2 cellular contexts compared by ENCODE assay signal in genomic region chr22:26134654-26135330, GRCh38.
TF ChIP-seq lines count a peak whose summit lies in the region.

No MANE protein-coding gene starts in this region.

TF ChIP-seq in HepG2, 621 proteins besides CTCF, POLR2A, EP300 and RAD21:
- TF ChIP-seq STAG1 (CRISPR knock-in tag; IDR thresholded peaks at IDR 0.05) (peak; percentile 51), KLF16 (CRISPR knock-in tag; IDR thresholded peaks at IDR 0.05) (no peak)

TF ChIP-seq in GM12878, 131 proteins besides CTCF, POLR2A, EP300 and RAD21:
- TF ChIP-seq ZZZ3 (IDR thresholded peaks at IDR 0.05; ENCODE audit: control insufficient read depth, insufficient read length, low read depth) = no peak
- no peak for TF ChIP-seq POU2F2 (IDR thresholded peaks at IDR 0.05; ENCODE audit: borderline replicate concordance, low read depth, low read length)
- no peak for TF ChIP-seq SUPT20H (IDR thresholded peaks at IDR 0.05; ENCODE audit: borderline replicate concordance, control insufficient read depth, low read depth, low read length)
- TF ChIP-seq HDGF (IDR thresholded peaks at IDR 0.05) = no peak
- TF ChIP-seq TBL1XR1 (IDR thresholded peaks at IDR 0.05; ENCODE audit: low read depth, low read length) = no peak
- no peak for TF ChIP-seq TCF3 (IDR thresholded peaks at IDR 0.05; ENCODE audit: borderline replicate concordance, insufficient read depth, low read depth, low read length)
- TF ChIP-seq IRF5 (IDR thresholded peaks at IDR 0.05; ENCODE audit: borderline replicate concordance) = no peak
- TF ChIP-seq HCFC1 (IDR thresholded peaks at IDR 0.05; ENCODE audit: low read length) = no peak
- no peak for TF ChIP-seq RAD51 (IDR thresholded peaks at IDR 0.05)
